Comparison of ENCODE assay signal across 10 cellular contexts in the genomic region with DNA sequence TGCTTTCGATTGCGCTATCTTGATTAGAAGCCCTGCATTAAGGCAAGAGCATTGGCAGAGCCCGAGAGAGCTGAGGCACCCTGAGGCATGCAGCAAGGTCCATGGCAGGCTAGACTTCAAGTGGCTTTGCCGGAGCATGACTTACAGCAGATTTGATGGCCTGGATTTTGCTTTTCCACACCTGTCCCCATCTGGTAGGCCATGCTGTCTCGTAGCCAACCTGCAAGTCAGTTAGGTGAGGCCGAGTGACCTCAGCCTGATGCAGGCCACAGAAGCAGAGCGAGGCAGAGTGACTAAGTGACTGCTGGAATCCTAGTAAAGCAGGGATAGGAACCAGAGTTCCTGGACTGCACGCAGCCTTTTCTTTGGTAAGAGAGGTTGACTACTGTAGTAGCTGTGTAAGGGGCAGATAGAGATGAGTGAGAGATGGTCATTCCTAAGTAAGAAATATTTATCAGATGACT.
DNase-seq lines count a peak whose midpoint lies in the region; ATAC-seq, FAIRE-seq and TF ChIP-seq lines count a peak whose summit lies in the region.
"Had no signal": no experiment of that assay in that cellular context is flagged by ENCODE, and none has a peak within 500 bp of the region (broad histone marks: within the 10 kb centered on the region; RNA-seq: fewer than 3 reads in every experiment).

No MANE protein-coding gene starts in this region.

- H3K9ac ChIP-seq in rectal smooth muscle tissue (ENCODE audit: low read length) (no peak overlapping the region), kidney (ENCODE audit: low read length in 2 of 2) (no peak overlapping the region)

- H3K4me3 ChIP-seq in foreskin fibroblast (ENCODE audit: low read depth in 1 of 2, low read length in 2 of 2) (no peak overlapping the region), rectal smooth muscle tissue (ENCODE audit: low read length) (no peak overlapping the region), Peyer's patch (no peak overlapping the region), kidney (ENCODE audit: low read length in 2 of 2) (no peak overlapping the region)

- intact Hi-C loops in kidney (cut with DNase I) = no loop called here

- no peak for TF ChIP-seq POLR2A in Peyer's patch (IDR thresholded peaks at IDR 0.05)

- H3K4me1 ChIP-seq in rectal smooth muscle tissue (ENCODE audit: control insufficient read depth, insufficient read depth, low read length) (peaks cover 48% of the 10 kb centered on the region), Peyer's patch (peaks cover 0 to 53% (median 1%) of the 10 kb centered on the region in 4 donors), kidney (ENCODE audit: control insufficient read depth in 1 of 2, insufficient read depth in 1 of 2, low read depth in 1 of 2, low read length in 2 of 2) (peaks cover 18 to 22% of the 10 kb centered on the region in 2 donors)

- FAIRE-seq in kidney (lab: Jason Lieb, UNC) = no peak

- in situ Hi-C loops in Caki2 (cut with HindIII; ENCODE audit: low pct_unique_long_range_greater_than_20kb, low sequenced_read_pairs) = no loop called here

- H3K27me3 ChIP-seq in rectal smooth muscle tissue (ENCODE audit: control insufficient read depth, insufficient read depth, low read length) (no peaks in the 10 kb centered on the region), Peyer's patch (no peaks in the 10 kb centered on the region)

- no peak for TF ChIP-seq CTCF in foreskin fibroblast (IDR thresholded peaks at IDR 0.05; ENCODE audit: low read depth, low read length)
- no peak for TF ChIP-seq CTCF in Peyer's patch (IDR thresholded peaks at IDR 0.05)
- TF ChIP-seq CTCF in kidney (IDR thresholded peaks at IDR 0.05; ENCODE audit: borderline replicate concordance, extremely low read depth, insufficient read depth) = no peak

- DNase-seq in Caki2 (ENCODE audit: low read depth) (peak; percentile 27), foreskin fibroblast (peak; percentile 84 to 89), Peyer's patch (no peak), kidney (no peak), SHP77 treated with DMSO at 0.1 percent for 48 hours (lab: John Stamatoyannopoulos, UW) (no peak)
- DNase-seq: central memory CD4-positive, alpha-beta T cell; NCI-H187 treated with DMSO at 0.1 percent for 48 hours had no signal

- H3K36me3 ChIP-seq in rectal smooth muscle tissue (ENCODE audit: control insufficient read depth, insufficient read depth, low read length) (no peaks in the 10 kb centered on the region), Peyer's patch (no peaks in the 10 kb centered on the region), kidney (ENCODE audit: control insufficient read depth in 1 of 2, insufficient read depth in 2 of 2, low read length in 2 of 2) (no peaks in the 10 kb centered on the region)

- H3K27ac ChIP-seq in rectal smooth muscle tissue (ENCODE audit: low read depth, low read length) = peak overlapping the region; percentile 70
- peak overlapping the region in 2 of 4 donors; percentile 31 to 62 for H3K27ac ChIP-seq in Peyer's patch
- H3K27ac ChIP-seq in kidney (ENCODE audit: low read depth in 2 of 2, low read length in 2 of 2) = peak overlapping the region in 1 of 2 donors; percentile 41

- ATAC-seq in SK-N-SH treated with all-trans-retinoic acid at 6 μM for 48 hours (peak; percentile 80), GM19455 (IDR thresholded peaks at IDR 0.05; ENCODE audit: unreplicated experiment) (no peak)

- H3K9me3 ChIP-seq in Peyer's patch (no peaks in the 10 kb centered on the region), kidney (ENCODE audit: control insufficient read depth in 1 of 2, low read length in 2 of 2) (no peaks in the 10 kb centered on the region)

TF ChIP-seq in SK-N-SH treated with all-trans-retinoic acid at 6 μM for 48 hours, 23 proteins besides CTCF, POLR2A, EP300 and RAD21:
- TF ChIP-seq ISL1 (CRISPR knock-in tag; IDR thresholded peaks at IDR 0.05) (no peak), ZC3H10 (CRISPR knock-in tag; IDR thresholded peaks at IDR 0.05) (no peak), SNAI2 (CRISPR knock-in tag; IDR thresholded peaks at IDR 0.05) (no peak), ZNF565 (CRISPR knock-in tag; conservative IDR thresholded peaks at IDR 0.05; ENCODE audit: low read depth) (no peak), OSR1 (CRISPR knock-in tag; IDR thresholded peaks at IDR 0.05) (no peak), ZFP3 (CRISPR knock-in tag; IDR thresholded peaks at IDR 0.05) (0 out of 2 replicates have a peak, but pooled peaks have one; percentile 15), TOX (CRISPR knock-in tag; IDR thresholded peaks at IDR 0.05; ENCODE audit: borderline replicate concordance) (no peak), PPARA (CRISPR knock-in tag; IDR thresholded peaks at IDR 0.05; ENCODE audit: borderline replicate concordance) (no peak)
- TF ChIP-seq, protein P1, sequence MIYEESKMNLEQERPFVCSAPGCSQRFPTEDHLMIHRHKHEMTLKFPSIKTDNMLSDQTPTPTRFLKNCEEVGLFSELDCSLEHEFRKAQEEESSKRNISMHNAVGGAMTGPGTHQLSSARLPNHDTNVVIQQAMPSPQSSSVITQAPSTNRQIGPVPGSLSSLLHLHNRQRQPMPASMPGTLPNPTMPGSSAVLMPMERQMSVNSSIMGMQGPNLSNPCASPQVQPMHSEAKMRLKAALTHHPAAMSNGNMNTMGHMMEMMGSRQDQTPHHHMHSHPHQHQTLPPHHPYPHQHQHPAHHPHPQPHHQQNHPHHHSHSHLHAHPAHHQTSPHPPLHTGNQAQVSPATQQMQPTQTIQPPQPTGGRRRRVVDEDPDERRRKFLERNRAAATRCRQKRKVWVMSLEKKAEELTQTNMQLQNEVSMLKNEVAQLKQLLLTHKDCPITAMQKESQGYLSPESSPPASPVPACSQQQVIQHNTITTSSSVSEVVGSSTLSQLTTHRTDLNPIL (CRISPR knock-in tag; IDR thresholded peaks at IDR 0.05; ENCODE audit: low read depth) = no peak

Comparison
In these comparisons a context has a peak if more than half of its experiments do, and no peak if none do; other contexts are left out.
1. DNase-seq: peak in Caki2 (single experiment) and foreskin fibroblast (2 of 2); none in Peyer's patch (0 of 3), kidney (single experiment) and SHP77 treated with DMSO at 0.1 percent for 48 hours (single experiment).